In the genomic region with DNA sequence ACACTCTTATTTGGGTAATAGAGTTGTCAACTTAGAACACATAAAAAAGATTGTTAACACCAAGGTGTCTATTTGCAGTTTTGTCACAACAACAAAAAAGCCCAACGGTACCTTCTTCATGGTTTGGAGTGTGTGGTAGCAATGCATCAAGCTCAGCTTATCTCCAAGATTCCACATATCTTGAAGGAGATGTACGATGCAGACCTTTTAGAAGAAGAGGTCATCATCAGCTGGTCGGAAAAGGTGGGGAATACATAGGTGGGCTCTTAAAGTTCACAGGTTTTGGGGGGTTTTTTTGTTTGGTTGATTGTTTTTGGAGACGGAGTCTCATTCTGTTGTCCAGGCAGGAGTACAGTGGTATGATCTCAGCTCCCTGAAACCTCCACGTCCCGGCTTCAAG, we compare ENCODE assay signal across 23 cellular contexts. TPM values are rescaled to one million over a fixed set of nuclear protein-coding genes. Genes with fewer than 3 reads are reported as not detected.
DNase-seq lines count a peak whose midpoint lies in the region; ATAC-seq, FAIRE-seq and TF ChIP-seq lines count a peak whose summit lies in the region.
"Had no signal": no experiment of that assay in that cellular context is flagged by ENCODE, and none has a peak within 500 bp of the region (broad histone marks: within the 10 kb centered on the region; RNA-seq: fewer than 3 reads in every experiment).

No MANE protein-coding gene starts in this region.

- H3K36me3 Mint-ChIP-seq in activated CD4-positive, alpha-beta T cell treated with anti-CD3 and anti-CD28 coated beads, Interleukin-2, amount 10 ng/mL, durations not matched to agents 24 days and 14 days (ENCODE audit: low read depth): peaks cover 93% of the 10 kb centered on the region
- H3K36me3 Mint-ChIP-seq in astrocyte (ENCODE audit: low read depth, unreplicated experiment) (peaks cover 41% of the 10 kb centered on the region), natural killer cell (peaks cover 65% of the 10 kb centered on the region)

- H3K36me3 ChIP-seq in IMR-90 (ENCODE audit: control insufficient read depth, insufficient read depth, low read length) (peaks cover 80% of the 10 kb centered on the region), astrocyte (ENCODE audit: insufficient read depth, low read length) (peaks cover 91% of the 10 kb centered on the region)

- no peak for DNase-seq in activated CD4-positive, alpha-beta T cell treated with anti-CD3 and anti-CD28 coated beads, Interleukin-2, amount 10 ng/mL, durations not matched to agents 24 days and 14 days
- DNase-seq in activated CD4-positive, alpha-beta T cell treated with anti-CD3 and anti-CD28 coated beads for 4 hours: no peak
- DNase-seq in IMR-90 (no peak), astrocyte (ENCODE audit: low read depth) (no peak), natural killer cell (no peak)
- DNase-seq: 8988T; activated CD4-positive, alpha-beta T cell treated with anti-CD3 and anti-CD28 coated beads for 48 hours; activated CD8-positive, alpha-beta memory T cell treated with anti-CD3 and anti-CD28 coated beads, Interleukin-2, amount 10 ng/mL, durations not matched to agents 7 days and 5 days; brain microvascular endothelial cell; heart right ventricle; HFFc6; NCI-H1092 treated with DMSO at 0.1 percent for 48 hours; NCI-H187; NCI-H2171 treated with DMSO at 0.1 percent for 48 hours; NCI-H524; stomach; tibial artery had no signal

- H3K9me3 ChIP-seq in IMR-90 (ENCODE audit: control insufficient read depth, insufficient read depth, low read length) (no peaks in the 10 kb centered on the region), astrocyte (ENCODE audit: insufficient read depth, low read depth, low read length) (no peaks in the 10 kb centered on the region)
- H3K9me3 ChIP-seq: heart right ventricle, prostate gland, stomach, tibial artery had no signal

- H3K27ac ChIP-seq in IMR-90 (ENCODE audit: insufficient read depth, low read length) (no peak overlapping the region), astrocyte (ENCODE audit: low read depth, low read length) (no peak overlapping the region)
- H3K27ac ChIP-seq: brain microvascular endothelial cell, heart right ventricle, prostate gland, stomach, tibial artery had no signal

- no peaks in the 10 kb centered on the region for H3K9me3 Mint-ChIP-seq in activated CD4-positive, alpha-beta T cell treated with anti-CD3 and anti-CD28 coated beads, Interleukin-2, amount 10 ng/mL, durations not matched to agents 24 days and 14 days
- H3K9me3 Mint-ChIP-seq in astrocyte (ENCODE audit: unreplicated experiment) (no peaks in the 10 kb centered on the region), natural killer cell (no peaks in the 10 kb centered on the region)
- H3K9me3 Mint-ChIP-seq: activated T-helper 2 cell treated with anti-CD3 and anti-CD28 coated beads, Interferon-gamma antibody, Interleukin-2, Interleukin-4, amounts not matched to agents 10 μg/mL and 5 μg/mL and 100 μg/mL, durations not matched to agents 14 hours and 24 hours and 36 hours; HFFc6 had no signal

- no peaks in the 10 kb centered on the region for H3K27me3 Mint-ChIP-seq in activated CD4-positive, alpha-beta T cell treated with anti-CD3 and anti-CD28 coated beads, Interleukin-2, amount 10 ng/mL, durations not matched to agents 24 days and 14 days
- H3K27me3 Mint-ChIP-seq in astrocyte (ENCODE audit: low read depth, unreplicated experiment) (no peaks in the 10 kb centered on the region), natural killer cell (ENCODE audit: low read depth in 2 of 2) (no peaks in the 10 kb centered on the region)
- H3K27me3 Mint-ChIP-seq: activated CD8-positive, alpha-beta memory T cell treated with anti-CD3 and anti-CD28 coated beads, Interleukin-2, amount 10 ng/mL, durations not matched to agents 7 days and 5 days had no signal

- H4K20me1 ChIP-seq in IMR-90 (ENCODE audit: insufficient read depth, low read length) (peaks cover 76% of the 10 kb centered on the region), astrocyte (ENCODE audit: insufficient read depth, low read length) (peaks cover 97% of the 10 kb centered on the region)

- H3K79me1 ChIP-seq in IMR-90 (ENCODE audit: low read depth in 1 of 2, low read length in 2 of 2): peaks cover 44 to 80% of the 10 kb centered on the region in 2 experiments

- no peak for FAIRE-seq in astrocyte (lab: Jason Lieb, UNC)

- H3K27me3 ChIP-seq in IMR-90 (ENCODE audit: control insufficient read depth, insufficient read depth, low read length) (no peaks in the 10 kb centered on the region), astrocyte (ENCODE audit: insufficient read depth, low read length) (no peaks in the 10 kb centered on the region)
- H3K27me3 ChIP-seq: brain microvascular endothelial cell, heart right ventricle, stomach, tibial artery had no signal

- H4K91ac ChIP-seq in IMR-90 (ENCODE audit: insufficient read depth, low read depth, low read length): no peak overlapping the region

- H4K5ac ChIP-seq in IMR-90 (ENCODE audit: low read depth, low read length): no peak overlapping the region

- no peak overlapping the region for H3K14ac ChIP-seq in IMR-90 (replicated peaks; ENCODE audit: low read depth, low read length)

- no peak overlapping the region for H3K56ac ChIP-seq in IMR-90 (ENCODE audit: extremely low read depth, insufficient read depth, low read length)

- H3K4ac ChIP-seq in IMR-90 (ENCODE audit: low read depth, low read length): no peak overlapping the region

- H3K9ac ChIP-seq in IMR-90 (ENCODE audit: low read depth, low read length) (no peak overlapping the region), astrocyte (ENCODE audit: low read length) (no peak overlapping the region)

- H3K23ac ChIP-seq in IMR-90 (ENCODE audit: low read depth, low read length): peak overlapping the region; percentile 32; the same call in 1 of the 2 replicates

- POLR2A ChIA-PET in IMR-90 (lab: Charles Lee; ENCODE audit: unreplicated experiment): no interaction called here

- no peak overlapping the region for H4K8ac ChIP-seq in IMR-90 (ENCODE audit: low read depth in 2 of 2, low read length in 2 of 2)

- H3K18ac ChIP-seq in IMR-90 (ENCODE audit: low read depth, low read length): no peak overlapping the region

- H2AFZ ChIP-seq in IMR-90 (replicated peaks; ENCODE audit: low read length, poor library complexity) (no peak overlapping the region), astrocyte (ENCODE audit: low read depth, low read length) (no peak overlapping the region)

- H2BK5ac ChIP-seq in IMR-90 (ENCODE audit: low read depth, low read length, poor library complexity, severe bottlenecking): no peak overlapping the region

- no TSS peak for BruUV-seq in IMR-90 (replicated peaks; lab: Mats Ljungman, UMichigan)

- ATAC-seq in IMR-90 (ENCODE audit: low read depth) (no peak), natural killer cell (no peak), GM18498 (IDR thresholded peaks at IDR 0.05; ENCODE audit: unreplicated experiment) (no peak), HG02610 (IDR thresholded peaks at IDR 0.05; ENCODE audit: unreplicated experiment) (no peak), HG02623 (IDR thresholded peaks at IDR 0.05; ENCODE audit: unreplicated experiment) (no peak)
- ATAC-seq: activated CD8-positive, alpha-beta memory T cell treated with anti-CD3 and anti-CD28 coated beads, Interleukin-2, amount 10 ng/mL, durations not matched to agents 7 days and 5 days; heart right ventricle had no signal

- peak overlapping the region; percentile 39 for H3K27ac Mint-ChIP-seq in activated CD4-positive, alpha-beta T cell treated with anti-CD3 and anti-CD28 coated beads, Interleukin-2, amount 10 ng/mL, durations not matched to agents 24 days and 14 days
- peak overlapping the region; percentile 49 for H3K27ac Mint-ChIP-seq in astrocyte (ENCODE audit: unreplicated experiment)
- H3K27ac Mint-ChIP-seq in natural killer cell: peak overlapping the region; percentile 44 to 92

- peaks cover 8% of the 10 kb centered on the region for H3K9me1 ChIP-seq in IMR-90 (ENCODE audit: insufficient read depth, low read length)

- 89% methylated on average over 3 of the region's 6 CpGs; no CpG with 5 or more reads in 1 of the 2 experiments for WGBS in IMR-90 (ENCODE audit: extremely low coverage in 2 of 2, insufficient read length in 1 of 2), 2 experiments

- peaks cover 59% of the 10 kb centered on the region for H3K79me2 ChIP-seq in astrocyte (ENCODE audit: insufficient read depth, low read length)

- in situ Hi-C loops in IMR-90 (cut with MboI; ENCODE audit: low sequenced_read_pairs): no loop called here

- H3K4me1 Mint-ChIP-seq in activated CD4-positive, alpha-beta T cell treated with anti-CD3 and anti-CD28 coated beads, Interleukin-2, amount 10 ng/mL, durations not matched to agents 24 days and 14 days: peaks cover 36% of the 10 kb centered on the region
- peaks cover 18% of the 10 kb centered on the region for H3K4me1 Mint-ChIP-seq in astrocyte (ENCODE audit: low read depth, unreplicated experiment)
- H3K4me1 Mint-ChIP-seq in natural killer cell: peaks cover 46 to 70% of the 10 kb centered on the region in 2 donors

- intact Hi-C loops in activated CD4-positive, alpha-beta T cell treated with anti-CD3 and anti-CD28 coated beads, Interleukin-2, amount 10 ng/mL, durations not matched to agents 24 days and 14 days (cut with micrococcal nuclease): loop anchor here (10.0 kb wide), 1 partner anchor 1025 kb away; a partner anchor contains a TSS
- intact Hi-C loops in IMR-90 (cut with micrococcal nuclease): no loop called here
- intact Hi-C loops in natural killer cell (cut with micrococcal nuclease): no loop called here

- no peak overlapping the region for H2AK9ac ChIP-seq in IMR-90 (replicated peaks; ENCODE audit: low read depth, low read length, poor library complexity)

- no peak overlapping the region for H2AK5ac ChIP-seq in IMR-90 (ENCODE audit: low read depth, low read length)

- no peak overlapping the region for H2BK120ac ChIP-seq in IMR-90 (ENCODE audit: low read depth, low read length)

- TF ChIP-seq CTCF in IMR-90 (conservative IDR thresholded peaks at IDR 0.05; ENCODE audit: low read depth, low read length) (no peak), astrocyte (IDR thresholded peaks at IDR 0.05; ENCODE audit: insufficient read depth, low read depth, low read length) (no peak), natural killer cell (IDR thresholded peaks at IDR 0.05) (no peak)

- dilution Hi-C loops in IMR-90 (cut with HindIII; ENCODE audit: low sequenced_read_pairs, unreplicated experiment): no loop called here

- CTCF ChIA-PET in IMR-90 (lab: Yijun Ruan, JAX): interaction anchor here (1.1 kb wide), 1 partner anchor 51 kb away, joined by 3 read pairs; no protein-coding TSS in a partner anchor

- H2BK20ac ChIP-seq in IMR-90 (ENCODE audit: low read depth, low read length): no peak overlapping the region

- no peak overlapping the region for H3K4me3 Mint-ChIP-seq in activated CD4-positive, alpha-beta T cell treated with anti-CD3 and anti-CD28 coated beads, Interleukin-2, amount 10 ng/mL, durations not matched to agents 24 days and 14 days
- H3K4me3 Mint-ChIP-seq in astrocyte (ENCODE audit: unreplicated experiment): no peak overlapping the region
- H3K4me3 Mint-ChIP-seq in natural killer cell: no peak overlapping the region
- H3K4me3 Mint-ChIP-seq: activated CD8-positive, alpha-beta memory T cell treated with anti-CD3 and anti-CD28 coated beads, Interleukin-2, amount 10 ng/mL, durations not matched to agents 7 days and 5 days; HFFc6 had no signal

- H3K4me3 ChIP-seq in IMR-90 (ENCODE audit: insufficient read depth, low read depth, low read length): no peak overlapping the region
- H3K4me3 ChIP-seq in astrocyte (ENCODE audit: insufficient read depth, low read depth, low read length): no peak overlapping the region
- H3K4me3 ChIP-seq: heart right ventricle, lung, prostate gland, stomach, tibial artery had no signal

- H3K4me1 ChIP-seq in IMR-90 (ENCODE audit: control insufficient read depth, insufficient read depth, low read length): no peaks in the 10 kb centered on the region
- peaks cover 12% of the 10 kb centered on the region for H3K4me1 ChIP-seq in astrocyte (ENCODE audit: insufficient read depth, low read length)

- H3K4me2 ChIP-seq in IMR-90 (ENCODE audit: low read depth, low read length) (no peak overlapping the region), astrocyte (ENCODE audit: low read length) (no peak overlapping the region)

- H2BK15ac ChIP-seq in IMR-90 (ENCODE audit: low read depth, low read length): no peak overlapping the region

- TF ChIP-seq POLR2A in IMR-90 (IDR thresholded peaks at IDR 0.05; ENCODE audit: low read depth, low read length): no peak

- TF ChIP-seq RAD21 in IMR-90 (IDR thresholded peaks at IDR 0.05; ENCODE audit: low read length): no peak

RNA-seq across cellular contexts. Expression of a gene that starts 5.5 kb away (rescaled TPM):
- total RNA-seq in activated CD4-positive, alpha-beta T cell treated with anti-CD3 and anti-CD28 coated beads, Interleukin-2, amount 10 ng/mL, durations not matched to agents 24 days and 14 days: 258 and 260 TPM in 2 replicates
- total RNA-seq in IMR-90 (2012; rRNA removed) (163 and 241 TPM in 2 replicates), astrocyte (330 and 337 TPM in 2 replicates), natural killer cell (100 to 1,000 TPM; 498 to 670 (median 594) TPM)
- polyA plus RNA-seq in IMR-90 (2012; rRNA removed): 163 and 181 TPM in 2 replicates
- polyA plus RNA-seq in IMR-90 (2012; cell fraction: cytosol; rRNA removed): 141 and 165 TPM in 2 replicates
- polyA plus RNA-seq in IMR-90 (2012; cell fraction: nucleus; rRNA removed; ENCODE audit: low replicate concordance): 111 and 312 TPM in 2 replicates

RNA-seq across cellular contexts. Expression of a gene that starts 45.7 kb away (rescaled TPM):
- 82.0 and 89.7 TPM in 2 replicates for total RNA-seq in activated CD4-positive, alpha-beta T cell treated with anti-CD3 and anti-CD28 coated beads, Interleukin-2, amount 10 ng/mL, durations not matched to agents 24 days and 14 days
- total RNA-seq in IMR-90 (2012; rRNA removed) (80.5 and 88.0 TPM in 2 replicates), astrocyte (111 and 124 TPM in 2 replicates), natural killer cell (100 to 1,000 TPM; 138 to 167 (median 152) TPM)
- 72.8 and 78.5 TPM in 2 replicates for polyA plus RNA-seq in IMR-90 (2012; rRNA removed)
- 34.2 and 35.5 TPM in 2 replicates for polyA plus RNA-seq in IMR-90 (2012; cell fraction: cytosol; rRNA removed)
- 156 and 427 TPM in 2 replicates for polyA plus RNA-seq in IMR-90 (2012; cell fraction: nucleus; rRNA removed; ENCODE audit: low replicate concordance)
